In genomic region chr1:115401676-115402075, GRCh38 we compare ENCODE assay signal across 24 cellular contexts.
DNase-seq lines count a peak whose midpoint lies in the region; ATAC-seq, FAIRE-seq and TF ChIP-seq lines count a peak whose summit lies in the region.
"Had no signal": no experiment of that assay in that cellular context is flagged by ENCODE, and none has a peak within 500 bp of the region (broad histone marks: within the 10 kb centered on the region; RNA-seq: fewer than 3 reads in every experiment).

No MANE protein-coding gene starts in this region.

- H3K4me1 ChIP-seq in HepG2 (ENCODE audit: insufficient read depth, low read length) (no peaks in the 10 kb centered on the region), right lobe of liver (no peaks in the 10 kb centered on the region), K562 (replicated peaks in 1 of 2; ENCODE audit: control insufficient read depth in 2 of 2, insufficient read depth in 2 of 2, low read length in 2 of 2) (no peaks in the 10 kb centered on the region), thyroid gland (peaks cover 17 to 21% of the 10 kb centered on the region in 2 donors), left lung (no peaks in the 10 kb centered on the region)
- H3K4me1 ChIP-seq: BE2C had no signal

- H3K36me3 ChIP-seq in HepG2 (replicated peaks in 1 of 2; ENCODE audit: control insufficient read depth in 1 of 2, insufficient read depth in 2 of 2, low read length in 2 of 2) (no peaks in the 10 kb centered on the region), right lobe of liver (no peaks in the 10 kb centered on the region), K562 (ENCODE audit: control insufficient read depth, insufficient read depth, low read length) (no peaks in the 10 kb centered on the region), thyroid gland (no peaks in the 10 kb centered on the region), left lung (no peaks in the 10 kb centered on the region)
- H3K36me3 ChIP-seq: BE2C; BLaER1 treated with 17β-estradiol and CSF1 and Interleukin-3, amounts not matched to agents 10 nM and 100 nM had no signal

- ATAC-seq in HepG2 (no peak), right lobe of liver (no peak), K562 (no peak), left lung (no peak)
- ATAC-seq: GM23338 had no signal

- CTCF ChIA-PET in HepG2 (lab: Yijun Ruan, JAX; ENCODE audit: low intra/inter-chr PET ratio, low total read pairs) = no interaction called here
- CTCF ChIA-PET in K562 (lab: Yijun Ruan, JAX; ENCODE audit: low intra/inter-chr PET ratio) = no interaction called here

- H3K27me3 ChIP-seq in HepG2 (ENCODE audit: control insufficient read depth in 1 of 2, insufficient read depth in 2 of 2, low read length in 2 of 2) (no peaks in the 10 kb centered on the region), right lobe of liver (no peaks in the 10 kb centered on the region), K562 (ENCODE audit: control insufficient read depth in 2 of 2, insufficient read depth in 2 of 2, low read length in 2 of 2) (no peaks in the 10 kb centered on the region), thyroid gland (no peaks in the 10 kb centered on the region), left lung (no peaks in the 10 kb centered on the region)
- H3K27me3 ChIP-seq: BE2C; BLaER1 treated with 17β-estradiol and CSF1 and Interleukin-3, amounts not matched to agents 10 nM and 100 nM had no signal

- in situ Hi-C loops in HepG2 (cut with HindIII; ENCODE audit: extremely low pct_ligation_motif_present, low pct_unique_long_range_greater_than_20kb) = no loop called here
- in situ Hi-C loops in K562 (cut with MboI) = no loop called here

- BruUV-seq in HepG2 (replicated peaks; lab: Mats Ljungman, UMichigan) (no TSS peak), K562 (replicated peaks; lab: Mats Ljungman, UMichigan) (no TSS peak)

- no peak overlapping the region for H3K9ac ChIP-seq in HepG2 (ENCODE audit: insufficient read depth, low read depth, low read length)
- no peak overlapping the region for H3K9ac ChIP-seq in K562 (ENCODE audit: insufficient read depth in 1 of 2, low read depth in 2 of 2, low read length in 2 of 2)
- H3K9ac ChIP-seq: BLaER1 treated with 17β-estradiol and CSF1 and Interleukin-3, amounts not matched to agents 10 nM and 100 nM had no signal

- TF ChIP-seq POLR2A in HepG2 (IDR thresholded peaks at IDR 0.05; ENCODE audit: insufficient read depth in 1 of 2, low read depth in 2 of 2, low read length in 2 of 2) (no peak), right lobe of liver (IDR thresholded peaks at IDR 0.05) (no peak), K562 (conservative IDR thresholded peaks at IDR 0.05) (no peak), thyroid gland (IDR thresholded peaks at IDR 0.05) (no peak)

- DNase-seq in HepG2 (ENCODE audit: low spot score) (no peak), right lobe of liver (no peak), K562 (ENCODE audit: extremely low read depth in 1 of 4, low spot score in 3 of 4) (no peak), fibroblast of peridontal ligament (ENCODE audit: extremely low read depth) (peak; percentile 52), thyroid gland (no peak), left lung (no peak), CD1c-positive myeloid dendritic cell (ENCODE audit: extremely low spot score) (no peak), SW480 (ENCODE audit: low spot score) (no peak)
- DNase-seq: ACHN; AML-193; BE2C; Calu3; CD4-positive, alpha-beta memory T cell; COR-L47; DMS79 treated with DMSO at 0.1 percent for 48 hours; GF-D8; HCEC 1CT had no signal

- POLR2A ChIA-PET in HepG2 (lab: Yijun Ruan, JAX) = no interaction called here
- POLR2A ChIA-PET in K562 (lab: Yijun Ruan, JAX) = interaction anchor here (0.6 to 0.8 kb wide), 3 partner anchors 30 to 162 kb away, joined by 3 read pairs; no protein-coding TSS in a partner anchor

- H3K9me3 ChIP-seq in HepG2 (ENCODE audit: low read length) (no peaks in the 10 kb centered on the region), right lobe of liver (no peaks in the 10 kb centered on the region), K562 (replicated peaks; ENCODE audit: control insufficient read depth, insufficient read depth, low read depth, low read length) (no peaks in the 10 kb centered on the region), thyroid gland (no peaks in the 10 kb centered on the region), left lung (no peaks in the 10 kb centered on the region)
- H3K9me3 ChIP-seq: BE2C had no signal

- WGBS in HepG2 (ENCODE audit: low lambda C conversion rate) = 9% methylated on average over 1 of the region's 1 CpG
- 50% methylated on average over 1 of the region's 1 CpG for WGBS in right lobe of liver (ENCODE audit: insufficient coverage, low coverage, low lambda C conversion rate, missing lambda C conversion rate)
- WGBS in K562 (ENCODE audit: insufficient coverage, low coverage, missing lambda C conversion rate) = 0% methylated on average over 1 of the region's 1 CpG
- whole genome bisulfite sequencing in thyroid gland, 2 donors = 30 to 41% methylated on average over 1 of the region's 1 CpG

- H3K4me2 ChIP-seq in HepG2 (ENCODE audit: low read depth, low read length) (no peak overlapping the region), K562 (ENCODE audit: insufficient read depth, low read length) (no peak overlapping the region)
- H3K4me2 ChIP-seq: BLaER1 treated with 17β-estradiol and CSF1 and Interleukin-3, amounts not matched to agents 10 nM and 100 nM; GM23338 had no signal

- H4K20me1 ChIP-seq in HepG2 (ENCODE audit: insufficient read depth, low read length) (no peaks in the 10 kb centered on the region), K562 (replicated peaks; ENCODE audit: control insufficient read depth, insufficient read depth, low read length) (no peaks in the 10 kb centered on the region)
- H4K20me1 ChIP-seq: BLaER1 treated with 17β-estradiol and CSF1 and Interleukin-3, amounts not matched to agents 10 nM and 100 nM had no signal

- TF ChIP-seq CTCF in HepG2 (CRISPR knock-in tag; IDR thresholded peaks at IDR 0.05) (no peak), right lobe of liver (IDR thresholded peaks at IDR 0.05) (no peak), K562 (IDR thresholded peaks at IDR 0.05 in 2 of 3, conservative IDR thresholded peaks at IDR 0.05 in 1 of 3; ENCODE audit: insufficient read depth in 2 of 3, low read depth in 1 of 3, low read length in 3 of 3) (no peak), thyroid gland (IDR thresholded peaks at IDR 0.05) (no peak), left lung (IDR thresholded peaks at IDR 0.05) (no peak)

- H3K4me3 ChIP-seq in HepG2 (replicated peaks in 1 of 3; ENCODE audit: insufficient read depth in 1 of 3, low read depth in 2 of 3, low read length in 3 of 3) = no peak overlapping the region
- no peak overlapping the region for H3K4me3 ChIP-seq in right lobe of liver
- H3K4me3 ChIP-seq in K562 = no peak overlapping the region
- no peak overlapping the region for H3K4me3 ChIP-seq in thyroid gland (replicated peaks in 1 of 3)
- no peak overlapping the region for H3K4me3 ChIP-seq in left lung
- H3K4me3 ChIP-seq: BLaER1 treated with 17β-estradiol and CSF1 and Interleukin-3, amounts not matched to agents 10 nM and 100 nM; GM23338 had no signal

- H3K27ac ChIP-seq in HepG2 (ENCODE audit: extremely low read length, insufficient read depth, low read length) = no peak overlapping the region
- H3K27ac ChIP-seq in right lobe of liver = no peak overlapping the region
- no peak overlapping the region for H3K27ac ChIP-seq in K562 (ENCODE audit: extremely low read depth, low read depth, low read length)
- peak overlapping the region in 2 of 3 donors; percentile 1 to 19 for H3K27ac ChIP-seq in thyroid gland
- no peak overlapping the region for H3K27ac ChIP-seq in left lung
- H3K27ac ChIP-seq: 22Rv1; BLaER1 treated with 17β-estradiol and CSF1 and Interleukin-3, amounts not matched to agents 10 nM and 100 nM had no signal

- no peak for TF ChIP-seq RAD21 in HepG2 (CRISPR knock-in tag; IDR thresholded peaks at IDR 0.05)
- no peak for TF ChIP-seq RAD21 in K562 (CRISPR knock-in tag; conservative IDR thresholded peaks at IDR 0.05 in 1 of 2, IDR thresholded peaks at IDR 0.05 in 1 of 2)

- H2AFZ ChIP-seq in HepG2 (ENCODE audit: low read length) (no peak overlapping the region), K562 (ENCODE audit: low read depth, low read length) (no peak overlapping the region)
- H2AFZ ChIP-seq: GM23338 had no signal

- no peaks in the 10 kb centered on the region for H3K9me1 ChIP-seq in K562 (ENCODE audit: control insufficient read depth, insufficient read depth, low read length)

- H3K79me2 ChIP-seq in HepG2 (ENCODE audit: insufficient read depth, low read length) (no peaks in the 10 kb centered on the region), K562 (ENCODE audit: control insufficient read depth, insufficient read depth, low read length) (no peaks in the 10 kb centered on the region)

- intact Hi-C loops in HepG2 (cut with micrococcal nuclease; ENCODE audit: unreplicated experiment) = no loop called here
- intact Hi-C loops in right lobe of liver (cut with DNase I) = no loop called here
- intact Hi-C loops in K562 (cut with micrococcal nuclease) = no loop called here
- intact Hi-C loops in thyroid gland (cut with DNase I) = no loop called here
- intact Hi-C loops in left lung (cut with DNase I) = no loop called here

- FAIRE-seq in HepG2 (lab: Jason Lieb, UNC) = no peak
- no peak for FAIRE-seq in K562 (lab: Jason Lieb, UNC)
- FAIRE-seq: A204.1, GM12891, GM18507, H54 had no signal

- no peak for TF ChIP-seq EP300 in HepG2 (IDR thresholded peaks at IDR 0.05; ENCODE audit: low read depth in 2 of 2, low read length in 2 of 2)
- TF ChIP-seq EP300 in HepG2 (CRISPR knock-in tag; IDR thresholded peaks at IDR 0.05; ENCODE audit: borderline replicate concordance) = no peak
- TF ChIP-seq EP300 in K562 (IDR thresholded peaks at IDR 0.05; ENCODE audit: low read length) = no peak

TF ChIP-seq in HepG2, 621 proteins besides CTCF, POLR2A, EP300 and RAD21 (continues in another document):
- TF ChIP-seq NKX3-1 (CRISPR knock-in tag; IDR thresholded peaks at IDR 0.05) (no peak), MAFK (conservative IDR thresholded peaks at IDR 0.05 in 1 of 2, IDR thresholded peaks at IDR 0.05 in 1 of 2; ENCODE audit: low read length in 2 of 2) (peak; percentile 85 to 93)

TF ChIP-seq in K562, 482 proteins besides CTCF, POLR2A, EP300 and RAD21 (continues in another document):
- TF ChIP-seq C11orf30 (IDR thresholded peaks at IDR 0.05; ENCODE audit: low read depth) = peak; percentile 65
- TF ChIP-seq FOXP1 (CRISPR knock-in tag; IDR thresholded peaks at IDR 0.05) = no peak
- peak; percentile 77 for TF ChIP-seq MAFF (IDR thresholded peaks at IDR 0.05; ENCODE audit: low read length)
- TF ChIP-seq MAFK (IDR thresholded peaks at IDR 0.05; ENCODE audit: low read length) = peak; percentile 66
- TF ChIP-seq MAFG (tag; conservative IDR thresholded peaks at IDR 0.05) = peak; percentile 73
- TF ChIP-seq ZNF316 (IDR thresholded peaks at IDR 0.05) = peak; percentile 84

Comparison
In these comparisons a context has a peak if more than half of its experiments do, and no peak if none do; other contexts are left out.
1. H3K27ac ChIP-seq: peak in thyroid gland (2 of 3); none in HepG2 (single experiment), right lobe of liver (0 of 3), K562 (single experiment) and left lung (0 of 2).
2. Of the 241 proteins assayed by ChIP-seq in both HepG2 and K562: peak only in HepG2: none; only in K562: MAFG; in both: MAFF and MAFK; in neither: 238.